In genomic region chr2:223051580-223052375, GRCh38 we compare ENCODE assay signal across 11 cellular contexts. TPM values are rescaled to one million over a fixed set of nuclear protein-coding genes. Genes with fewer than 3 reads are reported as not detected.
DNase-seq lines count a peak whose midpoint lies in the region; ATAC-seq, FAIRE-seq and TF ChIP-seq lines count a peak whose summit lies in the region.
"Had no signal": no experiment of that assay in that cellular context is flagged by ENCODE, and none has a peak within 500 bp of the region (broad histone marks: within the 10 kb centered on the region; RNA-seq: fewer than 3 reads in every experiment).

A gene with protein sequence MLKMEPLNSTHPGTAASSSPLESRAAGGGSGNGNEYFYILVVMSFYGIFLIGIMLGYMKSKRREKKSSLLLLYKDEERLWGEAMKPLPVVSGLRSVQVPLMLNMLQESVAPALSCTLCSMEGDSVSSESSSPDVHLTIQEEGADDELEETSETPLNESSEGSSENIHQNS (plus strand): TSS chr2:223052190. CDS start chr2:223052831, 641 bp downstream.

- POLR2A ChIA-PET in AG04449 (lab: Yijun Ruan, JAX), result interaction anchor here (0.7 kb wide), 1 partner anchor 437 kb away, joined by 3 read pairs; no protein-coding TSS in a partner anchor

- no peak for DNase-seq in AG04449 (ENCODE audit: low read depth, low spot score)
- DNase-seq in SHP77 (lab: John Stamatoyannopoulos, UW), result peak; percentile 71 to 80
- DNase-seq in foreskin fibroblast, result peak; percentile 41 to 73
- peak in 2 of 6 donors; percentile 40 to 59 for DNase-seq in pancreas
- no peak for DNase-seq in occipital lobe (lab: John Stamatoyannopoulos, UW)
- no peak for DNase-seq in stimulated activated naive CD4-positive, alpha-beta T cell (lab: John Stamatoyannopoulos, UW)
- DNase-seq: activated CD4-positive, CD25-positive, alpha-beta regulatory T cell had no signal

- H3K4me1 ChIP-seq in pancreas, result peaks cover 0 to 13% (median 6%) of the 10 kb centered on the region in 3 donors

- CTCF ChIA-PET in AG04449 (lab: Yijun Ruan, JAX), result interaction anchor here (0.7 to 3.4 kb wide), 6 partner anchors 9 to 113 kb away, joined by 3 to 13 read pairs (median 3); no protein-coding TSS in a partner anchor

- FAIRE-seq in pancreas (lab: Jason Lieb, UNC), result no peak

- H3K36me3 ChIP-seq in pancreas, result no peaks in the 10 kb centered on the region

- peak within 1 kb of the TSS; percentile 62 for H3K4me3 ChIP-seq in AG04449 (ENCODE audit: low read depth, low read length)
- H3K4me3 ChIP-seq in foreskin fibroblast (ENCODE audit: low read depth in 1 of 2, low read length in 2 of 2), result peak within 1 kb of the TSS; percentile 51 to 63
- peak within 1 kb of the TSS in 3 of 4 donors; percentile 16 to 47 (median 33) for H3K4me3 ChIP-seq in pancreas

- peak within 1 kb of the TSS in 2 of 4 donors; percentile 36 to 68 for H3K27ac ChIP-seq in pancreas
- H3K27ac ChIP-seq: C4-2B, epithelial cell of prostate had no signal

- TF ChIP-seq CTCF in AG04449 (IDR thresholded peaks at IDR 0.05; ENCODE audit: insufficient read depth, low read length, missing control alignments), result no peak
- TF ChIP-seq CTCF in foreskin fibroblast (IDR thresholded peaks at IDR 0.05; ENCODE audit: low read depth, low read length), result no peak
- TF ChIP-seq CTCF in pancreas (IDR thresholded peaks at IDR 0.05), result no peak

- WGBS in pancreas, 2 donors, result 13 to 16% methylated on average over 23 of the region's 23 CpGs

- H3K9me3 ChIP-seq in pancreas, result no peaks in the 10 kb centered on the region

- H3K27me3 ChIP-seq in pancreas, result no peaks in the 10 kb centered on the region

- intact Hi-C loops in pancreas (cut with DNase I), result no loop called here

- ATAC-seq in pancreas (peak; percentile 52 to 72 (median 59)), esophagus mucosa (no peak), HG03469 (IDR thresholded peaks at IDR 0.05; ENCODE audit: unreplicated experiment) (no peak)

RNA-seq across cellular contexts. Expression of the gene that starts here (rescaled TPM):
- total RNA-seq in pancreas (10 to 100 TPM in 1 of 6 donors, 1 to 10 TPM in 4, under 1 TPM in 1; 0.75 to 25.2 (median 2.1) TPM), occipital lobe (3.7 TPM), esophagus mucosa (0.12 TPM)
- polyA plus RNA-seq in pancreas, result 1 to 10 TPM; 1.9 to 2.8 TPM

Comparison
In these comparisons a context has a peak if more than half of its experiments do, and no peak if none do; other contexts are left out.
1. DNase-seq: peak in SHP77 (2 of 2) and foreskin fibroblast (2 of 2); none in AG04449 (single experiment), occipital lobe (single experiment) and stimulated activated naive CD4-positive, alpha-beta T cell (0 of 6).
2. ATAC-seq: peak in pancreas (4 of 4); none in esophagus mucosa (single experiment) and HG03469 (single experiment).
3. Peak in every context shown above with its lines, with median percentiles within 50 percentile points of each other: H3K4me3 ChIP-seq.